Comparison of ENCODE assay signal across 8 cellular contexts in the genomic region with DNA sequence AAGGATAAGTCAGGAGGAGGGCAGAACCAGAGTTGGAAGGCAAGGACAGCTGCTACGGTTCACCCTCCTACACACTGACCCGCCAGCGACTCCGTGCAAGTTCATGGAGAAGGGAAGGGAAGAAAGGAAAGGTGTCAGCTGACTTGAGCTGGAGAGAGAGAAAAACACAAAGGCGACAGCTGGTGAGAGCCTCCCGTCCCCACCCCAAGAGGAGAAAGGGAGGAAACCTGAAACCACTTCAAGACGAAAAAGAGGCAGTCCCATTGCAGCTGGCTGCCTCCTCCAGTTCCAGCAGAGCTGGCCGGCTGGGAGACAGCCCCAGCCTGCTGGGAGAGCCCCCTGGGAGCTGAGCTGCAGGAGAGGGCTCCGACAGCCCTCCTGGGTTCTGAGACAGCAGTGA.
DNase-seq lines count a peak whose midpoint lies in the region; ATAC-seq, FAIRE-seq and TF ChIP-seq lines count a peak whose summit lies in the region.

No MANE protein-coding gene starts in this region.

- peak overlapping the region; percentile 63 for H3K4me3 Mint-ChIP-seq in WTC11

- CTCF ChIA-PET in WTC11 (lab: Charles Lee): interaction anchor here (1.0 to 2.0 kb wide), 7 partner anchors 13 to 225 kb away, joined by 3 to 10 read pairs (median 3); no protein-coding TSS in a partner anchor

- H3K27ac Mint-ChIP-seq in WTC11: peak overlapping the region; percentile 99

- TF ChIP-seq POLR2A in NB4 (IDR thresholded peaks at IDR 0.05; ENCODE audit: extremely low read depth, insufficient read length) (no peak), stomach (IDR thresholded peaks at IDR 0.05) (no peak)

- no peaks in the 10 kb centered on the region for H3K9me3 Mint-ChIP-seq in WTC11

- no peaks in the 10 kb centered on the region for H3K27me3 ChIP-seq in stomach

- POLR2A ChIA-PET in WTC11 (lab: Charles Lee): interaction anchor here (1.4 to 2.4 kb wide), 2 partner anchors 42 to 75 kb away, joined by 3 to 11 read pairs; partner anchors contain the start of gene PARD3

- WGBS in stomach, 5 donors: 5 to 13% (median 6%) methylated on average over 9 of the region's 9 CpGs

- peak; percentile 25 for DNase-seq in AG09309 (ENCODE audit: low read depth)
- DNase-seq in NB4 (ENCODE audit: low read depth): peak; percentile 17
- DNase-seq in WTC11 (ENCODE audit: low spot score): peak; percentile 73
- peak; percentile 62 for DNase-seq in iPS DF 4.7 (ENCODE audit: extremely low read depth, low spot score)
- peak; percentile 30 for DNase-seq in stomach
- no peak for DNase-seq in COLO829 (ENCODE audit: low spot score)
- DNase-seq in D721Med (ENCODE audit: insufficient read length, low spot score): no peak

- TF ChIP-seq CTCF in AG09309 (IDR thresholded peaks at IDR 0.05; ENCODE audit: control insufficient read depth, insufficient read depth, low read depth, low read length, missing control alignments) (no peak), NB4 (IDR thresholded peaks at IDR 0.05; ENCODE audit: low read depth, low read length) (no peak), WTC11 (IDR thresholded peaks at IDR 0.05) (no peak), stomach (IDR thresholded peaks at IDR 0.05) (no peak), D721Med (IDR thresholded peaks at IDR 0.05; ENCODE audit: insufficient read depth, missing control alignments) (no peak)

- peaks cover 66% of the 10 kb centered on the region for H3K4me1 Mint-ChIP-seq in WTC11

- ATAC-seq in WTC11 (peak; percentile 89), GM21737 (IDR thresholded peaks at IDR 0.05; ENCODE audit: unreplicated experiment) (no peak)

- peak overlapping the region in 2 of 5 donors; percentile 26 to 67 for H3K27ac ChIP-seq in stomach

- FAIRE-seq in D721Med (lab: Jason Lieb, UNC): no peak

- H3K9me3 ChIP-seq in stomach: no peaks in the 10 kb centered on the region

- peak overlapping the region; percentile 19 for H3K4me3 ChIP-seq in AG09309 (ENCODE audit: control insufficient read depth, low read depth, low read length)
- no peak overlapping the region for H3K4me3 ChIP-seq in NB4 (ENCODE audit: low read depth, low read length)
- H3K4me3 ChIP-seq in stomach: peak overlapping the region in 1 of 4 donors; percentile 15

- no peaks in the 10 kb centered on the region for H3K36me3 ChIP-seq in stomach

- no peaks in the 10 kb centered on the region for H3K36me3 Mint-ChIP-seq in WTC11

- intact Hi-C loops in stomach (cut with DNase I; ENCODE audit: low total_unique reads): no loop called here

- no peak for TF ChIP-seq EP300 in stomach (IDR thresholded peaks at IDR 0.05)

- peaks cover 16 to 68% (median 28%) of the 10 kb centered on the region in 4 donors for H3K4me1 ChIP-seq in stomach

- no peaks in the 10 kb centered on the region for H3K27me3 Mint-ChIP-seq in WTC11 (ENCODE audit: low read depth)

TF ChIP-seq in WTC11, 78 proteins besides CTCF, POLR2A, EP300 and RAD21:
- TF ChIP-seq PRDM15 (CRISPR knock-in tag; IDR thresholded peaks at IDR 0.05) (no peak), ETV6 (CRISPR knock-in tag; IDR thresholded peaks at IDR 0.05) (0 out of 2 replicates have a peak, but pooled peaks have one; percentile 12), ZBTB21 (CRISPR knock-in tag; IDR thresholded peaks at IDR 0.05; ENCODE audit: borderline replicate concordance) (0 out of 2 replicates have a peak, but pooled peaks have one; percentile 23), ELF4 (CRISPR knock-in tag; IDR thresholded peaks at IDR 0.05; ENCODE audit: low read depth) (no peak), USF1 (CRISPR knock-in tag; IDR thresholded peaks at IDR 0.05) (peak; percentile 87), MAX (CRISPR knock-in tag; IDR thresholded peaks at IDR 0.05) (peak; percentile 25; the same call in 1 of the 2 replicates), ZNF423 (CRISPR knock-in tag; IDR thresholded peaks at IDR 0.05) (peak; percentile 96), FOXK1 (CRISPR knock-in tag; IDR thresholded peaks at IDR 0.05) (peak; percentile 42; the same call in 1 of the 2 replicates), CBFB (CRISPR knock-in tag; IDR thresholded peaks at IDR 0.05; ENCODE audit: low read depth) (peak; percentile 42; the same call in 1 of the 2 replicates)
- TF ChIP-seq, protein P1, sequence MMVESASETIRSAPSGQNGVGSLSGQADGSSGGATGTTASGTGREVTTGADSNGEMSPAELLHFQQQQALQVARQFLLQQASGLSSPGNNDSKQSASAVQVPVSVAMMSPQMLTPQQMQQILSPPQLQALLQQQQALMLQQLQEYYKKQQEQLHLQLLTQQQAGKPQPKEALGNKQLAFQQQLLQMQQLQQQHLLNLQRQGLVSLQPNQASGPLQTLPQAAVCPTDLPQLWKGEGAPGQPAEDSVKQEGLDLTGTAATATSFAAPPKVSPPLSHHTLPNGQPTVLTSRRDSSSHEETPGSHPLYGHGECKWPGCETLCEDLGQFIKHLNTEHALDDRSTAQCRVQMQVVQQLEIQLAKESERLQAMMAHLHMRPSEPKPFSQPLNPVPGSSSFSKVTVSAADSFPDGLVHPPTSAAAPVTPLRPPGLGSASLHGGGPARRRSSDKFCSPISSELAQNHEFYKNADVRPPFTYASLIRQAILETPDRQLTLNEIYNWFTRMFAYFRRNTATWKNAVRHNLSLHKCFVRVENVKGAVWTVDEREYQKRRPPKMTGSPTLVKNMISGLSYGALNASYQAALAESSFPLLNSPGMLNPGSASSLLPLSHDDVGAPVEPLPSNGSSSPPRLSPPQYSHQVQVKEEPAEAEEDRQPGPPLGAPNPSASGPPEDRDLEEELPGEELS (CRISPR knock-in tag; IDR thresholded peaks at IDR 0.05): 0 out of 2 replicates have a peak, but pooled peaks have one; percentile 20
- TF ChIP-seq, protein P2, sequence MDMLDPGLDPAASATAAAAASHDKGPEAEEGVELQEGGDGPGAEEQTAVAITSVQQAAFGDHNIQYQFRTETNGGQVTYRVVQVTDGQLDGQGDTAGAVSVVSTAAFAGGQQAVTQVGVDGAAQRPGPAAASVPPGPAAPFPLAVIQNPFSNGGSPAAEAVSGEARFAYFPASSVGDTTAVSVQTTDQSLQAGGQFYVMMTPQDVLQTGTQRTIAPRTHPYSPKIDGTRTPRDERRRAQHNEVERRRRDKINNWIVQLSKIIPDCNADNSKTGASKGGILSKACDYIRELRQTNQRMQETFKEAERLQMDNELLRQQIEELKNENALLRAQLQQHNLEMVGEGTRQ (CRISPR knock-in tag; IDR thresholded peaks at IDR 0.05): peak; percentile 84

Comparison
In these comparisons a context has a peak if more than half of its experiments do, and no peak if none do; other contexts are left out.
1. DNase-seq: peak in AG09309 (single experiment), NB4 (single experiment), WTC11 (single experiment), iPS DF 4.7 (single experiment) and stomach (single experiment); none in COLO829 (single experiment) and D721Med (single experiment).